ENCODE assay signal across 6 cellular contexts in genomic region chr15:95565201-95565600, GRCh38.
"Had no signal": no experiment of that assay in that cellular context is flagged by ENCODE, and none has a peak within 500 bp of the region (broad histone marks: within the 10 kb centered on the region; RNA-seq: fewer than 3 reads in every experiment).

No MANE protein-coding gene starts in this region.

- H3K36me3 Mint-ChIP-seq: IgD-negative memory B cell had no signal

- H2AFZ ChIP-seq: GM23338 had no signal

- H3K4me3 Mint-ChIP-seq: GM23338, H9, HFFc6, IgD-negative memory B cell had no signal

- H3K27me3 Mint-ChIP-seq: IgD-negative memory B cell had no signal

- H3K4me3 ChIP-seq: GM23338 had no signal

- DNase-seq: H9, HCEC 1CT, HFFc6 had no signal

- H3K27ac ChIP-seq: HL-60 had no signal

- H3K27ac Mint-ChIP-seq: GM23338, H9, HFFc6, IgD-negative memory B cell had no signal

- H3K4me1 Mint-ChIP-seq: IgD-negative memory B cell had no signal

- H3K9me3 Mint-ChIP-seq: GM23338, H9, HFFc6 had no signal

- H3K4me2 ChIP-seq: GM23338 had no signal
